Comparison of ENCODE assay signal across 3 cellular contexts in the genomic region with DNA sequence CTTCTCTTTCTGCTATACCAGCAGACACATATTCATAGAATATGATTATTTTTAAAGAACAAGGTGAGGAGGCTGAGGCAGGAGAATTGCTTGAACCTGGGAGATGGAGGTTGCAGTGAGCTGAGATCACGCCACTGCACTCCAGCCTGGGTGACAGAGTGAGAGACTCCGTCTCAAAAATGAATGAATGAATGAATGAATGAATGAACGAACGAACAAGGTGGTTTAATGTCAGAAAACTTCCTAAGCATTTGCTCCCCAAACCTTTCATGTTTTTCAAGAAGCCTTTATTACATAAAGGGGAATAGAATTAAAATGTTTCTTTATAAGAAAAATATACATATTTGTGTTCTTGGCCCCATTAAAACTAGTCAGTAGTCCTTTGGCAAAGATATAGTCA.
TF ChIP-seq lines count a peak whose summit lies in the region.

No MANE protein-coding gene starts in this region.

TF ChIP-seq in GM12878, 131 proteins besides CTCF, POLR2A, EP300 and RAD21:
- peak; percentile 85 for TF ChIP-seq ZNF24 (IDR thresholded peaks at IDR 0.05)

TF ChIP-seq in K562, 482 proteins besides CTCF, POLR2A, EP300 and RAD21:
- TF ChIP-seq ZNF24 (IDR thresholded peaks at IDR 0.05), result peak; percentile 84
TF ChIP-seq in K562: peak in this region for 1; not testable (repeated sequence) for 481.

TF ChIP-seq in HepG2, 621 proteins besides CTCF, POLR2A, EP300 and RAD21:
- TF ChIP-seq ZNF24 (IDR thresholded peaks at IDR 0.05), result peak; percentile 52; the same call in 1 of the 2 replicates
TF ChIP-seq in HepG2: peak in this region for 1; not testable (repeated sequence) for 620.
